20 cellular contexts compared by ENCODE assay signal in genomic region chr1:44034976-44035716, GRCh38. TPM values are rescaled to one million over a fixed set of nuclear protein-coding genes. Genes with fewer than 3 reads are reported as not detected.
A peak's percentile ranks its signal among the peaks of the same experiment; 100 is the strongest.
DNase-seq lines count a peak whose midpoint lies in the region; ATAC-seq, FAIRE-seq and TF ChIP-seq lines count a peak whose summit lies in the region.
"Had no signal": no experiment of that assay in that cellular context is flagged by ENCODE, and none has a peak within 500 bp of the region (broad histone marks: within the 10 kb centered on the region; RNA-seq: fewer than 3 reads in every experiment).

No MANE protein-coding gene starts in this region.

- H3K27me3 Mint-ChIP-seq in astrocyte (ENCODE audit: low read depth, unreplicated experiment) (peaks cover 5% of the 10 kb centered on the region), neural progenitor cell (ENCODE audit: insufficient read depth, low read depth) (peaks cover 6% of the 10 kb centered on the region), immature natural killer cell (ENCODE audit: low read depth in 3 of 3) (peaks cover 2 to 6% (median 5%) of the 10 kb centered on the region in 3 donors)
- H3K27me3 Mint-ChIP-seq in dendritic cell treated with granulocyte-macrophage colony-stimulating factor and Interleukin-4, amounts not matched to agents 40 ng/mL and 50 ng/mL, for 4 days = peaks cover 29% of the 10 kb centered on the region
- H3K27me3 Mint-ChIP-seq: activated CD8-positive, alpha-beta T cell treated with anti-CD3 and anti-CD28 coated beads for 36 hours; stimulated activated naive CD8-positive, alpha-beta T cell treated with anti-CD3 and anti-CD28 coated beads, Interleukin-15, Interleukin-2, amounts not matched to agents 100 ng/mL and 50 ng/mL, for 24 hours; T-cell had no signal

- H3K4me1 Mint-ChIP-seq in astrocyte (ENCODE audit: low read depth, unreplicated experiment) (peaks cover 2% of the 10 kb centered on the region), neural progenitor cell (peaks cover 43% of the 10 kb centered on the region), immature natural killer cell (peaks cover 0 to 3% of the 10 kb centered on the region in 2 donors)
- H3K4me1 Mint-ChIP-seq in dendritic cell treated with granulocyte-macrophage colony-stimulating factor and Interleukin-4, amounts not matched to agents 40 ng/mL and 50 ng/mL, for 4 days (ENCODE audit: low read depth) = peaks cover 10% of the 10 kb centered on the region

- no peak overlapping the region for H3K9ac ChIP-seq in astrocyte (ENCODE audit: low read length)
- H3K9ac ChIP-seq in neural progenitor cell = no peak overlapping the region
- H3K9ac ChIP-seq in kidney (ENCODE audit: low read length in 2 of 2) = no peak overlapping the region

- H3K27ac ChIP-seq in astrocyte (ENCODE audit: low read depth, low read length) = no peak overlapping the region
- no peak overlapping the region for H3K27ac ChIP-seq in neural progenitor cell
- H3K27ac ChIP-seq in upper lobe of left lung = peak overlapping the region in 3 of 4 donors; percentile 8 to 65 (median 37)
- peak overlapping the region in 1 of 2 donors; percentile 37 for H3K27ac ChIP-seq in kidney (ENCODE audit: low read depth in 2 of 2, low read length in 2 of 2)
- H3K27ac ChIP-seq: VCaP had no signal

- H3K27ac Mint-ChIP-seq in astrocyte (ENCODE audit: unreplicated experiment) (peak overlapping the region; percentile 34), neural progenitor cell (peak overlapping the region; percentile 47), immature natural killer cell (peak overlapping the region in 1 of 6 donors; percentile 50)
- peak overlapping the region; percentile 43 for H3K27ac Mint-ChIP-seq in dendritic cell treated with granulocyte-macrophage colony-stimulating factor and Interleukin-4, amounts not matched to agents 40 ng/mL and 50 ng/mL, for 4 days
- H3K27ac Mint-ChIP-seq: activated CD8-positive, alpha-beta T cell treated with anti-CD3 and anti-CD28 coated beads for 36 hours; activated naive CD4-positive, alpha-beta T cell treated with anti-CD3 and anti-CD28 coated beads, Interleukin-2, amount 50 U/mL, for 72 hours; activated T-cell treated with anti-CD3 and anti-CD28 coated beads, Interleukin-2, amount 50 U/mL, for 72 hours; stimulated activated naive CD8-positive, alpha-beta T cell treated with anti-CD3 and anti-CD28 coated beads, Interleukin-15, Interleukin-2, amounts not matched to agents 100 ng/mL and 50 ng/mL, for 24 hours; T-cell had no signal

- TF ChIP-seq EP300 in upper lobe of left lung (IDR thresholded peaks at IDR 0.05) = no peak

- WGBS in upper lobe of left lung, 2 donors = 82 to 85% methylated on average over 10 to 11 of the region's 11 CpGs

- H3K9me3 Mint-ChIP-seq in astrocyte (ENCODE audit: unreplicated experiment) (no peaks in the 10 kb centered on the region), neural progenitor cell (no peaks in the 10 kb centered on the region), immature natural killer cell (no peaks in the 10 kb centered on the region)
- H3K9me3 Mint-ChIP-seq in dendritic cell treated with granulocyte-macrophage colony-stimulating factor and Interleukin-4, amounts not matched to agents 40 ng/mL and 50 ng/mL, for 4 days = no peaks in the 10 kb centered on the region
- H3K9me3 Mint-ChIP-seq: activated CD8-positive, alpha-beta T cell treated with anti-CD3 and anti-CD28 coated beads for 36 hours; activated naive CD4-positive, alpha-beta T cell treated with anti-CD3 and anti-CD28 coated beads, Interleukin-2, amount 50 U/mL, for 72 hours; activated T-cell treated with anti-CD3 and anti-CD28 coated beads, Interleukin-2, amount 50 U/mL, for 72 hours; stimulated activated naive CD8-positive, alpha-beta T cell treated with anti-CD3 and anti-CD28 coated beads, Interleukin-15, Interleukin-2, amounts not matched to agents 100 ng/mL and 50 ng/mL, for 24 hours; T-cell had no signal

- H3K79me2 ChIP-seq in astrocyte (ENCODE audit: insufficient read depth, low read length) = no peaks in the 10 kb centered on the region
- H3K79me2 ChIP-seq in neural progenitor cell (ENCODE audit: low read depth) = no peaks in the 10 kb centered on the region

- H2AFZ ChIP-seq in astrocyte (ENCODE audit: low read depth, low read length) = no peak overlapping the region
- no peak overlapping the region for H2AFZ ChIP-seq in neural progenitor cell (replicated peaks)

- H3K36me3 Mint-ChIP-seq in astrocyte (ENCODE audit: low read depth, unreplicated experiment) (no peaks in the 10 kb centered on the region), neural progenitor cell (no peaks in the 10 kb centered on the region), immature natural killer cell (no peaks in the 10 kb centered on the region)
- no peaks in the 10 kb centered on the region for H3K36me3 Mint-ChIP-seq in dendritic cell treated with granulocyte-macrophage colony-stimulating factor and Interleukin-4, amounts not matched to agents 40 ng/mL and 50 ng/mL, for 4 days (ENCODE audit: low read depth)
- H3K36me3 Mint-ChIP-seq: activated naive CD4-positive, alpha-beta T cell treated with anti-CD3 and anti-CD28 coated beads, Interleukin-2, amount 50 U/mL, for 72 hours; T-cell had no signal

- H3K4me1 ChIP-seq in astrocyte (ENCODE audit: insufficient read depth, low read length) = no peaks in the 10 kb centered on the region
- H3K4me1 ChIP-seq in neural progenitor cell = peaks cover 21% of the 10 kb centered on the region
- H3K4me1 ChIP-seq in upper lobe of left lung = peaks cover 12 to 33% (median 27%) of the 10 kb centered on the region in 4 donors
- peaks cover 19 to 21% of the 10 kb centered on the region in 2 donors for H3K4me1 ChIP-seq in kidney (ENCODE audit: control insufficient read depth in 1 of 2, insufficient read depth in 1 of 2, low read depth in 1 of 2, low read length in 2 of 2)

- no peak overlapping the region for H3K4me2 ChIP-seq in astrocyte (ENCODE audit: low read length)
- H3K4me2 ChIP-seq in neural progenitor cell = no peak overlapping the region

- H4K20me1 ChIP-seq in astrocyte (ENCODE audit: insufficient read depth, low read length) = no peaks in the 10 kb centered on the region
- H4K20me1 ChIP-seq in neural progenitor cell (ENCODE audit: low read depth) = no peaks in the 10 kb centered on the region

- DNase-seq in astrocyte (ENCODE audit: low read depth) (no peak), neural progenitor cell (ENCODE audit: low spot score) (no peak), upper lobe of left lung (no peak), kidney (no peak), GM19238 (ENCODE audit: insufficient read length, low spot score) (no peak), immature natural killer cell (no peak)
- DNase-seq: activated T-cell treated with anti-CD3 and anti-CD28 coated beads, Interleukin-2, amount 50 U/mL, for 72 hours; central memory CD4-positive, alpha-beta T cell; GDM1; left colon; NCI-H187 treated with DMSO at 0.1 percent for 48 hours; NCI-H345; NK-92 treated with Interleukin-12 subunit alpha and Interleukin-12 subunit beta, amount 100 ng/mL, for 24 hours; T-cell had no signal

- FAIRE-seq in astrocyte (lab: Jason Lieb, UNC) (no peak), kidney (lab: Jason Lieb, UNC) (no peak)
- FAIRE-seq: GM12878 had no signal

- H3K36me3 ChIP-seq in astrocyte (ENCODE audit: insufficient read depth, low read length) = no peaks in the 10 kb centered on the region
- no peaks in the 10 kb centered on the region for H3K36me3 ChIP-seq in neural progenitor cell
- H3K36me3 ChIP-seq in upper lobe of left lung = no peaks in the 10 kb centered on the region
- no peaks in the 10 kb centered on the region for H3K36me3 ChIP-seq in kidney (ENCODE audit: control insufficient read depth in 1 of 2, insufficient read depth in 2 of 2, low read length in 2 of 2)

- H3K4me3 Mint-ChIP-seq in astrocyte (ENCODE audit: unreplicated experiment) (no peak overlapping the region), neural progenitor cell (no peak overlapping the region), immature natural killer cell (no peak overlapping the region)
- no peak overlapping the region for H3K4me3 Mint-ChIP-seq in dendritic cell treated with granulocyte-macrophage colony-stimulating factor and Interleukin-4, amounts not matched to agents 40 ng/mL and 50 ng/mL, for 4 days
- H3K4me3 Mint-ChIP-seq: activated CD8-positive, alpha-beta T cell treated with anti-CD3 and anti-CD28 coated beads for 36 hours; activated T-cell treated with anti-CD3 and anti-CD28 coated beads, Interleukin-2, amount 50 U/mL, for 72 hours; stimulated activated naive CD8-positive, alpha-beta T cell treated with anti-CD3 and anti-CD28 coated beads, Interleukin-15, Interleukin-2, amounts not matched to agents 100 ng/mL and 50 ng/mL, for 24 hours; T-cell had no signal

- intact Hi-C loops in dendritic cell treated with granulocyte-macrophage colony-stimulating factor and Interleukin-4, amounts not matched to agents 40 ng/mL and 50 ng/mL, for 4 days (cut with micrococcal nuclease) = loop anchor here (5.0 to 10.0 kb wide), 2 partner anchors 90 to 508 kb away; partner anchors contain the start of gene IPO13
- intact Hi-C loops in kidney (cut with DNase I) = no loop called here

- peaks cover 27% of the 10 kb centered on the region for H3F3A ChIP-seq in neural progenitor cell (ENCODE audit: low read depth)

- H3K9me3 ChIP-seq in astrocyte (ENCODE audit: insufficient read depth, low read depth, low read length) (no peaks in the 10 kb centered on the region), neural progenitor cell (ENCODE audit: low read depth) (no peaks in the 10 kb centered on the region), upper lobe of left lung (no peaks in the 10 kb centered on the region), kidney (ENCODE audit: control insufficient read depth in 1 of 2, low read length in 2 of 2) (no peaks in the 10 kb centered on the region)

- H3K27me3 ChIP-seq in astrocyte (ENCODE audit: insufficient read depth, low read length) (no peaks in the 10 kb centered on the region), neural progenitor cell (no peaks in the 10 kb centered on the region), upper lobe of left lung (no peaks in the 10 kb centered on the region)

- no peak overlapping the region for H3K4me3 ChIP-seq in astrocyte (ENCODE audit: insufficient read depth, low read depth, low read length)
- no peak overlapping the region for H3K4me3 ChIP-seq in neural progenitor cell
- no peak overlapping the region for H3K4me3 ChIP-seq in upper lobe of left lung
- H3K4me3 ChIP-seq in kidney (ENCODE audit: low read length in 2 of 2) = no peak overlapping the region
- H3K4me3 ChIP-seq: GM12878 had no signal

- ATAC-seq in upper lobe of left lung (ENCODE audit: low FRiP score in 2 of 2) = no peak
- ATAC-seq: activated CD8-positive, alpha-beta T cell treated with anti-CD3 and anti-CD28 coated beads for 36 hours; activated naive CD4-positive, alpha-beta T cell treated with anti-CD3 and anti-CD28 coated beads, Interleukin-2, amount 50 U/mL, for 72 hours; activated T-cell treated with anti-CD3 and anti-CD28 coated beads, Interleukin-2, amount 50 U/mL, for 72 hours; left colon; T-cell had no signal

- TF ChIP-seq CTCF in astrocyte (IDR thresholded peaks at IDR 0.05; ENCODE audit: insufficient read depth, low read depth, low read length) (no peak), neural progenitor cell (IDR thresholded peaks at IDR 0.05) (no peak), upper lobe of left lung (IDR thresholded peaks at IDR 0.05) (no peak), kidney (IDR thresholded peaks at IDR 0.05; ENCODE audit: borderline replicate concordance, extremely low read depth, insufficient read depth) (no peak)

- TF ChIP-seq POLR2A in upper lobe of left lung (IDR thresholded peaks at IDR 0.05) = no peak

RNA-seq across cellular contexts. Expression of gene SLC6A9, which starts 3.9 kb away (rescaled TPM):
- 45.2 and 51.4 TPM in 2 replicates for total RNA-seq in astrocyte
- 1.4 and 5.6 TPM in 2 replicates for total RNA-seq in neural progenitor cell (ENCODE audit: low replicate concordance)
- 10 to 100 TPM in 5 of 6 donors, 1 to 10 TPM in 1; 5.6 to 23.1 (median 19.5) TPM for total RNA-seq in upper lobe of left lung
- total RNA-seq in kidney = 12.6 TPM
- polyA plus RNA-seq in kidney (ENCODE audit: insufficient read depth, low read depth, low replicate concordance) = 2.0 TPM
- not detected for polyA plus RNA-seq in immature natural killer cell

RNA-seq across cellular contexts. Expression of gene CCDC24, which starts 43.7 kb away (rescaled TPM):
- 4.2 and 4.3 TPM in 2 replicates for total RNA-seq in astrocyte
- 3.3 and 13.5 TPM in 2 replicates for total RNA-seq in neural progenitor cell (ENCODE audit: low replicate concordance)
- total RNA-seq in upper lobe of left lung = 10 to 100 TPM in 3 of 6 donors, 1 to 10 TPM in 3; 7.3 to 14.5 (median 10.0) TPM
- 24.3 TPM for total RNA-seq in kidney
- polyA plus RNA-seq in kidney (ENCODE audit: insufficient read depth, low read depth, low replicate concordance) = 35.6 TPM
- 1 to 10 TPM in 2 of 3 donors, not detected in 1; 1.4 to 4.1 TPM for polyA plus RNA-seq in immature natural killer cell

RNA-seq across cellular contexts. Expression of gene B4GALT2, which starts 56.1 kb away (rescaled TPM):
- 56.6 and 56.9 TPM in 2 replicates for total RNA-seq in astrocyte
- total RNA-seq in neural progenitor cell (ENCODE audit: low replicate concordance) = 23.7 and 96.3 TPM in 2 replicates
- total RNA-seq in upper lobe of left lung = 10 to 100 TPM; 11.5 to 33.0 (median 18.1) TPM
- 25.1 TPM for total RNA-seq in kidney
- 32.5 TPM for polyA plus RNA-seq in kidney (ENCODE audit: insufficient read depth, low read depth, low replicate concordance)
- 1 to 10 TPM in 1 of 3 donors, under 1 TPM in 2; 0.48 to 1.6 (median 0.59) TPM for polyA plus RNA-seq in immature natural killer cell

Comparison
In these comparisons a context has a peak if more than half of its experiments do, and no peak if none do; other contexts are left out.
1. H3K27ac ChIP-seq: peak in upper lobe of left lung (3 of 4); none in astrocyte (single experiment) and neural progenitor cell (single experiment).